ENCODE assay signal across 1 cellular context in genomic region chr17:47252209-47252608, GRCh38.
A peak's percentile ranks its signal among the peaks of the same experiment; 100 is the strongest.
TF ChIP-seq lines count a peak whose summit lies in the region.

No MANE protein-coding gene starts in this region.

TF ChIP-seq in HepG2, 621 proteins besides CTCF, POLR2A, EP300 and RAD21 (continued from another document and continues in another):
- TF ChIP-seq ZNF318 (CRISPR knock-in tag; IDR thresholded peaks at IDR 0.05): no peak
- TF ChIP-seq ZSCAN29 (CRISPR knock-in tag; conservative IDR thresholded peaks at IDR 0.05): no peak
- TF ChIP-seq FOXA1 (IDR thresholded peaks at IDR 0.05): no peak
- peak; percentile 53 for TF ChIP-seq FOXA1 (CRISPR knock-in tag; IDR thresholded peaks at IDR 0.05)
- TF ChIP-seq, protein P1, sequence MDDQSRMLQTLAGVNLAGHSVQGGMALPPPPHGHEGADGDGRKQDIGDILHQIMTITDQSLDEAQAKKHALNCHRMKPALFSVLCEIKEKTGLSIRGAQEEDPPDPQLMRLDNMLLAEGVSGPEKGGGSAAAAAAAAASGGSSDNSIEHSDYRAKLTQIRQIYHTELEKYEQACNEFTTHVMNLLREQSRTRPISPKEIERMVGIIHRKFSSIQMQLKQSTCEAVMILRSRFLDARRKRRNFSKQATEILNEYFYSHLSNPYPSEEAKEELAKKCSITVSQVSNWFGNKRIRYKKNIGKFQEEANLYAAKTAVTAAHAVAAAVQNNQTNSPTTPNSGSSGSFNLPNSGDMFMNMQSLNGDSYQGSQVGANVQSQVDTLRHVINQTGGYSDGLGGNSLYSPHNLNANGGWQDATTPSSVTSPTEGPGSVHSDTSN (CRISPR knock-in tag; IDR thresholded peaks at IDR 0.05; ENCODE audit: borderline replicate concordance): no peak
- no peak for TF ChIP-seq NFIC (IDR thresholded peaks at IDR 0.05; ENCODE audit: low read length)
- TF ChIP-seq ZNF101 (CRISPR knock-in tag; IDR thresholded peaks at IDR 0.05; ENCODE audit: borderline replicate concordance, low read depth): no peak
- TF ChIP-seq NR3C1 (CRISPR knock-in tag; IDR thresholded peaks at IDR 0.05): no peak
- TF ChIP-seq SALL1 (CRISPR knock-in tag; IDR thresholded peaks at IDR 0.05): peak; percentile 53; the same call in 1 of the 2 replicates
- no peak for TF ChIP-seq ZKSCAN5 (CRISPR knock-in tag; IDR thresholded peaks at IDR 0.05)
- no peak for TF ChIP-seq TOE1 (CRISPR knock-in tag; IDR thresholded peaks at IDR 0.05)
- no peak for TF ChIP-seq GRHL1 (CRISPR knock-in tag; conservative IDR thresholded peaks at IDR 0.05)
- no peak for TF ChIP-seq ZNF775 (CRISPR knock-in tag; IDR thresholded peaks at IDR 0.05; ENCODE audit: borderline replicate concordance)
- TF ChIP-seq, protein P2, sequence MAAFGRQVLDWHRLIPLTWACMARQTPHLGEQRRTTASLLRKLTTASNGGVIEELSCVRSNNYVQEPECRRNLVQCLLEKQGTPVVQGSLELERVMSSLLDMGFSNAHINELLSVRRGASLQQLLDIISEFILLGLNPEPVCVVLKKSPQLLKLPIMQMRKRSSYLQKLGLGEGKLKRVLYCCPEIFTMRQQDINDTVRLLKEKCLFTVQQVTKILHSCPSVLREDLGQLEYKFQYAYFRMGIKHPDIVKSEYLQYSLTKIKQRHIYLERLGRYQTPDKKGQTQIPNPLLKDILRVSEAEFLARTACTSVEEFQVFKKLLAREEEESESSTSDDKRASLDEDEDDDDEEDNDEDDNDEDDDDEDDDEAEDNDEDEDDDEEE (CRISPR knock-in tag; IDR thresholded peaks at IDR 0.05): no peak
- no peak for TF ChIP-seq ZNF652 (CRISPR knock-in tag; IDR thresholded peaks at IDR 0.05; ENCODE audit: borderline replicate concordance, low read depth)
- TF ChIP-seq ZNF367 (CRISPR knock-in tag; IDR thresholded peaks at IDR 0.05; ENCODE audit: borderline replicate concordance): no peak
- peak; percentile 37; the same call in 1 of the 2 replicates for TF ChIP-seq FOXK1 (CRISPR knock-in tag; IDR thresholded peaks at IDR 0.05; ENCODE audit: borderline replicate concordance, low read depth)
- 0 out of 2 replicates have a peak, but pooled peaks have one; percentile 55 for TF ChIP-seq RCOR2 (CRISPR knock-in tag; IDR thresholded peaks at IDR 0.05)
- TF ChIP-seq ESRRA (CRISPR knock-in tag; IDR thresholded peaks at IDR 0.05; ENCODE audit: low read depth): no peak
- no peak; the same call in 1 of the 2 replicates for TF ChIP-seq TAF1 (CRISPR knock-in tag; IDR thresholded peaks at IDR 0.05)
- TF ChIP-seq NFYB (CRISPR knock-in tag; IDR thresholded peaks at IDR 0.05): no peak
- TF ChIP-seq TOPORS (CRISPR knock-in tag; IDR thresholded peaks at IDR 0.05): no peak
- no peak for TF ChIP-seq TEAD2 (CRISPR knock-in tag; IDR thresholded peaks at IDR 0.05)
- TF ChIP-seq ZBTB37 (CRISPR knock-in tag; IDR thresholded peaks at IDR 0.05): no peak
- TF ChIP-seq, protein P3, sequence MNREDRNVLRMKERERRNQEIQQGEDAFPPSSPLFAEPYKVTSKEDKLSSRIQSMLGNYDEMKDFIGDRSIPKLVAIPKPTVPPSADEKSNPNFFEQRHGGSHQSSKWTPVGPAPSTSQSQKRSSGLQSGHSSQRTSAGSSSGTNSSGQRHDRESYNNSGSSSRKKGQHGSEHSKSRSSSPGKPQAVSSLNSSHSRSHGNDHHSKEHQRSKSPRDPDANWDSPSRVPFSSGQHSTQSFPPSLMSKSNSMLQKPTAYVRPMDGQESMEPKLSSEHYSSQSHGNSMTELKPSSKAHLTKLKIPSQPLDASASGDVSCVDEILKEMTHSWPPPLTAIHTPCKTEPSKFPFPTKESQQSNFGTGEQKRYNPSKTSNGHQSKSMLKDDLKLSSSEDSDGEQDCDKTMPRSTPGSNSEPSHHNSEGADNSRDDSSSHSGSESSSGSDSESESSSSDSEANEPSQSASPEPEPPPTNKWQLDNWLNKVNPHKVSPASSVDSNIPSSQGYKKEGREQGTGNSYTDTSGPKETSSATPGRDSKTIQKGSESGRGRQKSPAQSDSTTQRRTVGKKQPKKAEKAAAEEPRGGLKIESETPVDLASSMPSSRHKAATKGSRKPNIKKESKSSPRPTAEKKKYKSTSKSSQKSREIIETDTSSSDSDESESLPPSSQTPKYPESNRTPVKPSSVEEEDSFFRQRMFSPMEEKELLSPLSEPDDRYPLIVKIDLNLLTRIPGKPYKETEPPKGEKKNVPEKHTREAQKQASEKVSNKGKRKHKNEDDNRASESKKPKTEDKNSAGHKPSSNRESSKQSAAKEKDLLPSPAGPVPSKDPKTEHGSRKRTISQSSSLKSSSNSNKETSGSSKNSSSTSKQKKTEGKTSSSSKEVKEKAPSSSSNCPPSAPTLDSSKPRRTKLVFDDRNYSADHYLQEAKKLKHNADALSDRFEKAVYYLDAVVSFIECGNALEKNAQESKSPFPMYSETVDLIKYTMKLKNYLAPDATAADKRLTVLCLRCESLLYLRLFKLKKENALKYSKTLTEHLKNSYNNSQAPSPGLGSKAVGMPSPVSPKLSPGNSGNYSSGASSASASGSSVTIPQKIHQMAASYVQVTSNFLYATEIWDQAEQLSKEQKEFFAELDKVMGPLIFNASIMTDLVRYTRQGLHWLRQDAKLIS (CRISPR knock-in tag; IDR thresholded peaks at IDR 0.05): no peak
- TF ChIP-seq ZBTB20 (CRISPR knock-in tag; IDR thresholded peaks at IDR 0.05; ENCODE audit: borderline replicate concordance, low read depth): no peak
- 0 out of 2 replicates have a peak, but pooled peaks have one; percentile 42 for TF ChIP-seq KLF11 (CRISPR knock-in tag; IDR thresholded peaks at IDR 0.05)
- peak; percentile 64 for TF ChIP-seq FOXA3 (CRISPR knock-in tag; IDR thresholded peaks at IDR 0.05)
- TF ChIP-seq CENPX (CRISPR knock-in tag; IDR thresholded peaks at IDR 0.05): no peak
- no peak for TF ChIP-seq ZNF17 (CRISPR knock-in tag; IDR thresholded peaks at IDR 0.05)
- TF ChIP-seq LCORL (IDR thresholded peaks at IDR 0.05): no peak
- no peak for TF ChIP-seq LCORL (CRISPR knock-in tag; IDR thresholded peaks at IDR 0.05)
- TF ChIP-seq ZNF879 (CRISPR knock-in tag; IDR thresholded peaks at IDR 0.05): no peak
- TF ChIP-seq, protein P4, sequence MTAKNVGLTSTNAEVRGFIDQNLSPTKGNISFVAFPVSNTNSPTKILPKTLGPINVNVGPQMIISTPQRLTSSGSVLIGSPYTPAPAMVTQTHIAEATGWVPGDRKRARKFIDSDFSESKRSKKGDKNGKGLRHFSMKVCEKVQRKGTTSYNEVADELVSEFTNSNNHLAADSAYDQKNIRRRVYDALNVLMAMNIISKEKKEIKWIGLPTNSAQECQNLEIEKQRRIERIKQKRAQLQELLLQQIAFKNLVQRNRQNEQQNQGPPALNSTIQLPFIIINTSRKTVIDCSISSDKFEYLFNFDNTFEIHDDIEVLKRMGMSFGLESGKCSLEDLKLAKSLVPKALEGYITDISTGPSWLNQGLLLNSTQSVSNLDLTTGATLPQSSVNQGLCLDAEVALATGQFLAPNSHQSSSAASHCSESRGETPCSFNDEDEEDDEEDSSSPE (CRISPR knock-in tag; IDR thresholded peaks at IDR 0.05): no peak
- no peak for TF ChIP-seq HNRNPK (IDR thresholded peaks at IDR 0.05; ENCODE audit: low read depth, low read length, poor library complexity, severe bottlenecking)
- no peak for TF ChIP-seq RORA (CRISPR knock-in tag; IDR thresholded peaks at IDR 0.05)
- no peak for TF ChIP-seq ZNF468 (CRISPR knock-in tag; IDR thresholded peaks at IDR 0.05)
- no peak for TF ChIP-seq MAFF (IDR thresholded peaks at IDR 0.05; ENCODE audit: low read depth, low read length)
- no peak for TF ChIP-seq ZC3H4 (CRISPR knock-in tag; IDR thresholded peaks at IDR 0.05; ENCODE audit: borderline replicate concordance)
- no peak for TF ChIP-seq HOXA9 (CRISPR knock-in tag; IDR thresholded peaks at IDR 0.05; ENCODE audit: borderline replicate concordance)
- TF ChIP-seq ZBTB34 (CRISPR knock-in tag; IDR thresholded peaks at IDR 0.05): 0 out of 2 replicates have a peak, but pooled peaks have one; percentile 40
- no peak for TF ChIP-seq JDP2 (CRISPR knock-in tag; IDR thresholded peaks at IDR 0.05; ENCODE audit: borderline replicate concordance)
- no peak for TF ChIP-seq ZSCAN20 (CRISPR knock-in tag; IDR thresholded peaks at IDR 0.05; ENCODE audit: borderline replicate concordance)
- TF ChIP-seq ETV6 (CRISPR knock-in tag; conservative IDR thresholded peaks at IDR 0.05): no peak
- no peak for TF ChIP-seq KMT2A (CRISPR knock-in tag; IDR thresholded peaks at IDR 0.05)
- no peak for TF ChIP-seq WIZ (CRISPR knock-in tag; IDR thresholded peaks at IDR 0.05)
